Comparison of ENCODE assay signal across 8 cellular contexts in genomic region chr3:176872771-176873209, GRCh38.
DNase-seq lines count a peak whose midpoint lies in the region; ATAC-seq and TF ChIP-seq lines count a peak whose summit lies in the region.

No MANE protein-coding gene starts in this region.

- no peak overlapping the region for H3K27ac Mint-ChIP-seq in activated CD4-positive, alpha-beta memory T cell treated with anti-CD3 and anti-CD28 coated beads, Interleukin-2, amount 10 ng/mL, durations not matched to agents 7 days and 5 days
- H3K27ac Mint-ChIP-seq in nephron progenitor cell: peak overlapping the region; percentile 53

- peaks cover 3% of the 10 kb centered on the region for H3K4me1 Mint-ChIP-seq in activated CD4-positive, alpha-beta memory T cell treated with anti-CD3 and anti-CD28 coated beads, Interleukin-2, amount 10 ng/mL, durations not matched to agents 7 days and 5 days
- H3K4me1 Mint-ChIP-seq in nephron progenitor cell: peaks cover 11% of the 10 kb centered on the region

- H3K9me3 Mint-ChIP-seq in activated CD4-positive, alpha-beta memory T cell treated with anti-CD3 and anti-CD28 coated beads, Interleukin-2, amount 10 ng/mL, durations not matched to agents 7 days and 5 days: no peaks in the 10 kb centered on the region
- peaks cover 29% of the 10 kb centered on the region for H3K9me3 Mint-ChIP-seq in nephron progenitor cell

- TF ChIP-seq CTCF in epithelial cell of proximal tubule (conservative IDR thresholded peaks at IDR 0.05; ENCODE audit: low read depth, low read length) (peak; percentile 96), nephron progenitor cell (IDR thresholded peaks at IDR 0.05) (peak; percentile 75)

- ATAC-seq in GM18907 (IDR thresholded peaks at IDR 0.05; ENCODE audit: unreplicated experiment): peak; percentile 97
- peak; percentile 92 for ATAC-seq in HG03066 (IDR thresholded peaks at IDR 0.05; ENCODE audit: low read depth, unreplicated experiment)

- CTCF ChIA-PET in activated CD4-positive, alpha-beta memory T cell treated with anti-CD3 and anti-CD28 coated beads, Interleukin-2, amount 10 ng/mL, durations not matched to agents 7 days and 5 days (lab: Charles Lee): interaction anchor here (0.9 to 4.2 kb wide), 13 partner anchors 8 to 1514 kb away, joined by 3 to 41 read pairs (median 4); no protein-coding TSS in a partner anchor

- H3K27me3 Mint-ChIP-seq in activated CD4-positive, alpha-beta memory T cell treated with anti-CD3 and anti-CD28 coated beads, Interleukin-2, amount 10 ng/mL, durations not matched to agents 7 days and 5 days: no peaks in the 10 kb centered on the region
- peaks cover 6% of the 10 kb centered on the region for H3K27me3 Mint-ChIP-seq in nephron progenitor cell (ENCODE audit: low read depth, poor library complexity)

- POLR2A ChIA-PET in activated CD4-positive, alpha-beta memory T cell treated with anti-CD3 and anti-CD28 coated beads, Interleukin-2, amount 10 ng/mL, durations not matched to agents 7 days and 5 days (lab: Charles Lee): no interaction called here

- H3K36me3 Mint-ChIP-seq in activated CD4-positive, alpha-beta memory T cell treated with anti-CD3 and anti-CD28 coated beads, Interleukin-2, amount 10 ng/mL, durations not matched to agents 7 days and 5 days (ENCODE audit: low read depth): no peaks in the 10 kb centered on the region
- no peaks in the 10 kb centered on the region for H3K36me3 Mint-ChIP-seq in nephron progenitor cell (ENCODE audit: low read depth)

- H3K4me3 Mint-ChIP-seq in activated CD4-positive, alpha-beta memory T cell treated with anti-CD3 and anti-CD28 coated beads, Interleukin-2, amount 10 ng/mL, durations not matched to agents 7 days and 5 days: no peak overlapping the region
- H3K4me3 Mint-ChIP-seq in nephron progenitor cell: no peak overlapping the region

- DNase-seq in AML-193 (lab: John Stamatoyannopoulos, UW) (peak; percentile 40 to 48), NCI-H446 treated with DMSO at 0.1 percent for 48 hours (lab: John Stamatoyannopoulos, UW) (peak; percentile 13), epithelial cell of proximal tubule (ENCODE audit: low read depth) (peak; percentile 7), nephron progenitor cell (peak; percentile 51), superior temporal gyrus (ENCODE audit: extremely low spot score) (peak; percentile 48)
- DNase-seq in activated CD4-positive, alpha-beta memory T cell treated with anti-CD3 and anti-CD28 coated beads, Interleukin-2, amount 10 ng/mL, durations not matched to agents 7 days and 5 days: peak; percentile 55

- no peak overlapping the region for H3K4me3 ChIP-seq in epithelial cell of proximal tubule (ENCODE audit: low read depth, low read length)
